Comparison of ENCODE assay signal across 3 cellular contexts in genomic region chr17:41499714-41500113, GRCh38.
TF ChIP-seq lines count a peak whose summit lies in the region.

No MANE protein-coding gene starts in this region.

TF ChIP-seq in IMR-90, 13 proteins besides CTCF, POLR2A, EP300 and RAD21:
- TF ChIP-seq ELK1 (IDR thresholded peaks at IDR 0.05; ENCODE audit: borderline replicate concordance, low read depth, low read length) (no peak), NFE2L2 (IDR thresholded peaks at IDR 0.05; ENCODE audit: low read depth, low read length) (no peak)

TF ChIP-seq in H1, 55 proteins besides CTCF, POLR2A, EP300 and RAD21:
- TF ChIP-seq SP1 (IDR thresholded peaks at IDR 0.05; ENCODE audit: low read depth, low read length) (no peak), CHD2 (IDR thresholded peaks at IDR 0.05; ENCODE audit: low read length) (no peak), MAX (IDR thresholded peaks at IDR 0.05) (no peak), E2F6 (IDR thresholded peaks at IDR 0.05) (no peak)

TF ChIP-seq in HEK293T, 16 proteins besides CTCF, POLR2A, EP300 and RAD21:
- no peak for TF ChIP-seq PKNOX1 (IDR thresholded peaks at IDR 0.05)
- no peak for TF ChIP-seq L3MBTL2 (conservative IDR thresholded peaks at IDR 0.05)
- no peak for TF ChIP-seq TARDBP (IDR thresholded peaks at IDR 0.05)
- no peak for TF ChIP-seq FOXM1 (IDR thresholded peaks at IDR 0.05; ENCODE audit: borderline replicate concordance)
- TF ChIP-seq LEF1 (IDR thresholded peaks at IDR 0.05; ENCODE audit: borderline replicate concordance) = no peak
- TF ChIP-seq FOXK2 (IDR thresholded peaks at IDR 0.05) = no peak
- TF ChIP-seq NFRKB (IDR thresholded peaks at IDR 0.05) = no peak
- no peak for TF ChIP-seq CTBP1 (IDR thresholded peaks at IDR 0.05; ENCODE audit: borderline replicate concordance)
- TF ChIP-seq SUZ12 (IDR thresholded peaks at IDR 0.05) = no peak
- no peak for TF ChIP-seq FOXA1 (IDR thresholded peaks at IDR 0.05)
- no peak for TF ChIP-seq ARNT (IDR thresholded peaks at IDR 0.05)
- no peak for TF ChIP-seq ELF4 (IDR thresholded peaks at IDR 0.05)
- TF ChIP-seq ZNF384 (IDR thresholded peaks at IDR 0.05) = no peak
- no peak for TF ChIP-seq HDGF (IDR thresholded peaks at IDR 0.05; ENCODE audit: borderline replicate concordance)
- no peak for TF ChIP-seq SP1 (IDR thresholded peaks at IDR 0.05)
- TF ChIP-seq BHLHE40 (IDR thresholded peaks at IDR 0.05; ENCODE audit: borderline replicate concordance) = no peak
